In genomic region chr3:23916886-23917815, GRCh38 we compare ENCODE assay signal across 8 cellular contexts. TPM values are rescaled to one million over a fixed set of nuclear protein-coding genes. Genes with fewer than 3 reads are reported as not detected.
DNase-seq lines count a peak whose midpoint lies in the region; ATAC-seq, FAIRE-seq and TF ChIP-seq lines count a peak whose summit lies in the region.

Gene NKIRAS1 (minus strand): TSS chr3:23916990. CDS start chr3:23910904, 6,086 bp downstream.
Gene RPL15 (plus strand): TSS chr3:23917132. CDS start chr3:23917860, 728 bp downstream.

- H3K4me1 ChIP-seq in kidney (ENCODE audit: control insufficient read depth in 1 of 2, insufficient read depth in 1 of 2, low read depth in 1 of 2, low read length in 2 of 2), result peaks cover 17 to 21% of the 10 kb centered on the region in 2 donors

- ATAC-seq in GM19023 (IDR thresholded peaks at IDR 0.05; ENCODE audit: unreplicated experiment) (peak; percentile 94), HG03280 (IDR thresholded peaks at IDR 0.05; ENCODE audit: unreplicated experiment) (peak; percentile 94)
- peak; percentile 91 to 93 for ATAC-seq in activated CD4-positive, CD25-positive, alpha-beta regulatory T cell treated with anti-CD3 and anti-CD28 coated beads, Interleukin-2, amount 50 U/mL, for 24 hours

- H3K9ac ChIP-seq in kidney (ENCODE audit: low read length in 2 of 2), result peak within 1 kb of the TSS; percentile 95 to 97

- H3K36me3 ChIP-seq in kidney (ENCODE audit: control insufficient read depth in 1 of 2, insufficient read depth in 2 of 2, low read length in 2 of 2), result peaks cover 10 to 17% of the 10 kb centered on the region in 2 donors

- intact Hi-C loops in kidney (cut with DNase I), result no loop called here

- H3K9me3 ChIP-seq in kidney (ENCODE audit: control insufficient read depth in 1 of 2, low read length in 2 of 2), result no peaks in the 10 kb centered on the region

- H3K27ac ChIP-seq in kidney (ENCODE audit: low read depth in 2 of 2, low read length in 2 of 2), result peak within 1 kb of the TSS; percentile 94 to 95

- TF ChIP-seq CTCF in AG10803 (conservative IDR thresholded peaks at IDR 0.05; ENCODE audit: low read length), result peak; percentile 43
- peak; percentile 1 for TF ChIP-seq CTCF in kidney (IDR thresholded peaks at IDR 0.05; ENCODE audit: borderline replicate concordance, extremely low read depth, insufficient read depth)

- peak within 1 kb of the TSS; percentile 99 for H3K4me3 ChIP-seq in AG10803 (ENCODE audit: low read length)
- peak within 1 kb of the TSS; percentile 84 to 97 for H3K4me3 ChIP-seq in kidney (ENCODE audit: low read length in 2 of 2)

- FAIRE-seq in kidney (lab: Jason Lieb, UNC), result no peak

- DNase-seq in AG10803 (ENCODE audit: low read depth) (peak; percentile 95), NCI-H345 treated with DMSO at 0.1 percent for 48 hours (lab: John Stamatoyannopoulos, UW; ENCODE audit: unreplicated experiment) (peak; percentile 78), cerebellar nuclear complex (lab: John Stamatoyannopoulos, UW) (peak; percentile 76 to 82), kidney (peak; percentile 99)
- DNase-seq in stimulated activated CD4-positive, alpha-beta T cell treated with anti-CD3 and anti-CD28 coated beads, Interleukin-15, amount 100 ng/mL, for 24 hours, result peak; percentile 98

RNA-seq across cellular contexts. Expression of gene NKIRAS1, which starts in this region (rescaled TPM):
- 7.1 TPM for total RNA-seq in kidney
- 17.2 TPM for polyA plus RNA-seq in kidney (ENCODE audit: insufficient read depth, low read depth, low replicate concordance)

RNA-seq across cellular contexts. Expression of gene RPL15, which starts in this region (rescaled TPM):
- 1,508 TPM for total RNA-seq in kidney
- 2,114 TPM for polyA plus RNA-seq in kidney (ENCODE audit: insufficient read depth, low read depth, low replicate concordance)

Comparison
In these comparisons a context has a peak if more than half of its experiments do, and no peak if none do; other contexts are left out.
1. Peak in every context shown above with its lines: DNase-seq, ATAC-seq, H3K4me3 ChIP-seq and H3K27ac ChIP-seq.